ENCODE assay signal across 1 cellular context in the genomic region with DNA sequence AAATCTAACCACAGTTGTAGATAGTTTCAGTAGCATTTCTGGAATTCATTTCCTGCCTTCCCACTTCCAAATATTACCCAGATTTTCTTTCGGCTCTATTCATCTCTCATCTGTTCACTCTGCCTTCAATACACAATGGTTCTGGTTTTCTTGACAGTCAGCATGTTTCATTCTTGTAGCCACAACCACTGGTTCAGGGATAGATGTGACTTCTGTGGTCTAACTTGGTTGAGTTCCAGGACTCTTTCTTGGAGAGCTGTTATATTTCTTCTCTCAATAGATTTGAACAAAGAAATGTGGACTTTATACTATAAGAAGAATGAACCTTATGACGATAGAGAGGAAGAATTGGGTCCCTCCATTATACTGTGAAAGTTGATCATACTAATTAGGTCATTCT.
TF ChIP-seq lines count a peak whose summit lies in the region.

No MANE protein-coding gene starts in this region.

TF ChIP-seq in GM23338, 12 proteins besides CTCF, POLR2A, EP300 and RAD21 (continued from another document):
- TF ChIP-seq ZNF331 (CRISPR knock-in tag; IDR thresholded peaks at IDR 0.05; ENCODE audit: low read depth) (no peak), POLR2AphosphoS5 (IDR thresholded peaks at IDR 0.05; ENCODE audit: low read depth) (no peak), EZH2 (IDR thresholded peaks at IDR 0.05; ENCODE audit: low read depth, unreplicated experiment) (no peak), ETS1 (IDR thresholded peaks at IDR 0.05) (no peak)
